Comparison of ENCODE assay signal across 9 cellular contexts in the genomic region with DNA sequence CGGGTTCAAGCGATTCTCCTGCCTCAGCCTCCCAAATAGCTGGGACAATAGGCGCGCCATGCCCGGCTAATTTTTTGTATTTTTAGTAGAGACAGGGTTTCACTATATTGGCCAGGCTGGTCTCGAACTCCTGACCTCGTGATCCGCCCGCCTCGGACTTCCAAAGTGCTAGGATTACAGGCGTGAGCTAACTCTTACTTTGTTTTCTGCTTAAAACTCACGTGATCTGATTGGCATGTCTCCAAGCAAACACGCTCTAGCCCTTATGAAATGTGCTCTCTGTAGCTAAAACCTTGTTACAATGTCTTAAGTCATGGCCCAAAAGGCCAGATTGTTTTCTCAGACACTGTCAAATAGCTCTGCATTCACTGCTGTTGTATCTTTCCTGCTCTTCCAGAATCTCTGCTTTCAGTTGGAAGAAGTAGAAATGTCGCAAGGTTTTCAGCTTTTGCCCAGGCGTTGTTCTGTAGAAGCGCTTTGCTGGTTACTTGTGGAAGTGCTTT. TPM values are rescaled to one million over a fixed set of nuclear protein-coding genes. Genes with fewer than 3 reads are reported as not detected.
A peak's percentile ranks its signal among the peaks of the same experiment; 100 is the strongest.
DNase-seq lines count a peak whose midpoint lies in the region; ATAC-seq and TF ChIP-seq lines count a peak whose summit lies in the region.
"Had no signal": no experiment of that assay in that cellular context is flagged by ENCODE, and none has a peak within 500 bp of the region (broad histone marks: within the 10 kb centered on the region; RNA-seq: fewer than 3 reads in every experiment).

No MANE protein-coding gene starts in this region.

- DNase-seq in AG04450 (ENCODE audit: low read depth, low spot score) = no peak
- no peak for DNase-seq in MG63
- DNase-seq in effector memory CD8-positive, alpha-beta T cell = no peak
- no peak for DNase-seq in natural killer cell treated with Interleukin-12 subunit alpha and Interleukin-12 subunit beta and Interleukin-15 and Interleukin-18, amount 100 ng/mL, for 72 hours (ENCODE audit: low spot score)
- DNase-seq in mesenteric fat pad (ENCODE audit: low spot score) = no peak
- no peak for DNase-seq in H9
- no peak for DNase-seq in stimulated activated naive CD4-positive, alpha-beta T cell (lab: John Stamatoyannopoulos, UW)
- DNase-seq: NCI-H1694 had no signal

- no peaks in the 10 kb centered on the region for H3K36me3 Mint-ChIP-seq in effector memory CD8-positive, alpha-beta T cell (ENCODE audit: insufficient read depth)
- no peaks in the 10 kb centered on the region for H3K36me3 Mint-ChIP-seq in natural killer cell treated with Interleukin-12 subunit alpha and Interleukin-12 subunit beta and Interleukin-15 and Interleukin-18, amount 100 ng/mL, for 72 hours
- H3K36me3 Mint-ChIP-seq in H9 (ENCODE audit: insufficient read depth in 1 of 3, low read depth in 3 of 3) = peaks cover 5 to 11% (median 8%) of the 10 kb centered on the region in 3 experiments; a peak in 5 of 7 replicates

- POLR2A ChIA-PET in AG04450 (lab: Yijun Ruan, JAX) = no interaction called here

- CTCF ChIA-PET in AG04450 (lab: Charles Lee) = no interaction called here

- no peak overlapping the region for H4K5ac ChIP-seq in H9 (ENCODE audit: insufficient read length, low read depth, low read length)

- H3K4me3 Mint-ChIP-seq in effector memory CD8-positive, alpha-beta T cell = peak overlapping the region; percentile 84 to 85
- peak overlapping the region; percentile 93 for H3K4me3 Mint-ChIP-seq in natural killer cell treated with Interleukin-12 subunit alpha and Interleukin-12 subunit beta and Interleukin-15 and Interleukin-18, amount 100 ng/mL, for 72 hours
- H3K4me3 Mint-ChIP-seq in H9 = no peak overlapping the region

- H2AK5ac ChIP-seq in H9 (ENCODE audit: insufficient read length, low read length) = no peak overlapping the region

- H2BK15ac ChIP-seq in H9 (ENCODE audit: low read depth, low read length) = no peak overlapping the region

- H3K23me2 ChIP-seq in H9 (ENCODE audit: insufficient read length, low read depth, low read length, poor library complexity, severe bottlenecking) = no peaks in the 10 kb centered on the region

- no peak overlapping the region for H3K18ac ChIP-seq in H9 (ENCODE audit: insufficient read length, low read depth, low read length)

- no peak overlapping the region for H3K4ac ChIP-seq in H9 (ENCODE audit: low read depth, low read length)

- no peaks in the 10 kb centered on the region for H3K9me3 Mint-ChIP-seq in effector memory CD8-positive, alpha-beta T cell
- H3K9me3 Mint-ChIP-seq in natural killer cell treated with Interleukin-12 subunit alpha and Interleukin-12 subunit beta and Interleukin-15 and Interleukin-18, amount 100 ng/mL, for 72 hours = no peaks in the 10 kb centered on the region
- peaks cover 75 to 78% of the 10 kb centered on the region in 2 experiments for H3K9me3 Mint-ChIP-seq in H9

- WGBS in H9 (ENCODE audit: extremely low coverage, insufficient read length, low lambda C conversion rate) = no CpG with 5 or more reads among the region's 16 CpGs

- no peaks in the 10 kb centered on the region for H3K27me3 Mint-ChIP-seq in effector memory CD8-positive, alpha-beta T cell
- no peaks in the 10 kb centered on the region for H3K27me3 Mint-ChIP-seq in natural killer cell treated with Interleukin-12 subunit alpha and Interleukin-12 subunit beta and Interleukin-15 and Interleukin-18, amount 100 ng/mL, for 72 hours
- H3K27me3 Mint-ChIP-seq in H9 (ENCODE audit: low read depth) = peaks cover 1% of the 10 kb centered on the region; the same call in 1 of the 2 replicates

- H3T11ph ChIP-seq in H9 (ENCODE audit: low read length) = no peak overlapping the region

- H4K91ac ChIP-seq in H9 (ENCODE audit: insufficient read length, low read depth, low read length) = no peak overlapping the region

- no peak overlapping the region for H3K14ac ChIP-seq in H9 (ENCODE audit: insufficient read depth, low read length)

- no peak overlapping the region for H4K8ac ChIP-seq in H9 (replicated peaks; ENCODE audit: insufficient read length, low read depth, low read length)

- H2BK5ac ChIP-seq in H9 (ENCODE audit: insufficient read length, low read length) = no peak overlapping the region

- H3K23ac ChIP-seq in H9 (ENCODE audit: insufficient read length, low read depth, low read length) = no peak overlapping the region

- H3K27ac Mint-ChIP-seq in effector memory CD8-positive, alpha-beta T cell = peak overlapping the region; percentile 81 to 85
- no peak overlapping the region for H3K27ac Mint-ChIP-seq in natural killer cell treated with Interleukin-12 subunit alpha and Interleukin-12 subunit beta and Interleukin-15 and Interleukin-18, amount 100 ng/mL, for 72 hours
- H3K27ac Mint-ChIP-seq in H9 = no peak overlapping the region

- no peak overlapping the region for H3K9ac ChIP-seq in H9 (ENCODE audit: extremely low read depth, insufficient read length, low read length)

- H2AFZ ChIP-seq in H9 (ENCODE audit: low read length) = no peak overlapping the region

- H2BK12ac ChIP-seq in H9 (ENCODE audit: insufficient read length, low read depth, low read length) = no peak overlapping the region

- H3K9me3 ChIP-seq in AG04450 (ENCODE audit: control insufficient read depth, insufficient read depth, low read length) (no peaks in the 10 kb centered on the region), MG63 (no peaks in the 10 kb centered on the region), H9 (ENCODE audit: control insufficient read depth, low read depth, low read length) (peaks cover 10% of the 10 kb centered on the region)

- no peaks in the 10 kb centered on the region for H3K27me3 ChIP-seq in AG04450 (ENCODE audit: control insufficient read depth, insufficient read depth, low read length)
- H3K27me3 ChIP-seq in MG63 = no peaks in the 10 kb centered on the region
- no peaks in the 10 kb centered on the region for H3K27me3 ChIP-seq in H9 (ENCODE audit: insufficient read depth, low read length)

- peaks cover 9 to 10% of the 10 kb centered on the region in 2 donors for H3K4me1 Mint-ChIP-seq in effector memory CD8-positive, alpha-beta T cell (ENCODE audit: low read depth in 2 of 2)
- peaks cover 8 to 13% of the 10 kb centered on the region in 2 donors for H3K4me1 Mint-ChIP-seq in natural killer cell treated with Interleukin-12 subunit alpha and Interleukin-12 subunit beta and Interleukin-15 and Interleukin-18, amount 100 ng/mL, for 72 hours (ENCODE audit: low read depth in 2 of 2)
- peaks cover 6 to 7% of the 10 kb centered on the region in 2 experiments; a peak in 3 of 4 replicates for H3K4me1 Mint-ChIP-seq in H9

- no peak for TF ChIP-seq CTCF in AG04450 (IDR thresholded peaks at IDR 0.05; ENCODE audit: low read depth, low read length)
- no peak for TF ChIP-seq CTCF in H9 (conservative IDR thresholded peaks at IDR 0.05)

- no peak overlapping the region for H2BK120ac ChIP-seq in H9 (ENCODE audit: low read depth, low read length, poor library complexity, severe bottlenecking)

- H4K20me1 ChIP-seq in H9 (ENCODE audit: control insufficient read depth, insufficient read depth, insufficient read length) = no peaks in the 10 kb centered on the region

- H3K4me2 ChIP-seq in H9 (ENCODE audit: insufficient read depth, insufficient read length, low read length) = no peak overlapping the region

- no peaks in the 10 kb centered on the region for H3K4me1 ChIP-seq in H9 (ENCODE audit: insufficient read depth, low read length)

- H3K36me3 ChIP-seq in MG63 = no peaks in the 10 kb centered on the region

- no peak for ATAC-seq in effector memory CD8-positive, alpha-beta T cell (replicated peaks)
- no peak for ATAC-seq in natural killer cell treated with Interleukin-12 subunit alpha and Interleukin-12 subunit beta and Interleukin-15 and Interleukin-18, amount 100 ng/mL, for 72 hours
- no peak for ATAC-seq in HG02938 (IDR thresholded peaks at IDR 0.05; ENCODE audit: unreplicated experiment)

- H3K56ac ChIP-seq in H9 (ENCODE audit: insufficient read length, low read depth, low read length) = no peak overlapping the region

- no peaks in the 10 kb centered on the region for H3K79me2 ChIP-seq in H9 (ENCODE audit: insufficient read depth, low read length)

- H3K27ac ChIP-seq in AG04450 (ENCODE audit: low read depth, low read length) (no peak overlapping the region), H9 (ENCODE audit: insufficient read length, low read depth, low read length) (no peak overlapping the region)

- H3K79me1 ChIP-seq in H9 (ENCODE audit: insufficient read depth, low read depth, low read length, poor library complexity, severe bottlenecking) = no peaks in the 10 kb centered on the region

- H3K4me3 ChIP-seq in AG04450 (ENCODE audit: low read depth, low read length) (peak overlapping the region; percentile 60; the same call in 1 of the 2 replicates), MG63 (peak overlapping the region; percentile 42)

- no peak overlapping the region for H2BK20ac ChIP-seq in H9 (ENCODE audit: low read depth, low read length, poor library complexity, severe bottlenecking)

RNA-seq across cellular contexts. Expression of gene OGT, which starts 39.7 kb away (rescaled TPM):
- 218 and 252 TPM in 2 replicates for polyA plus RNA-seq in AG04450 (2011; rRNA removed)
- 204 and 254 TPM in 2 replicates for polyA minus RNA-seq in AG04450 (2011; rRNA and poly(A)+ RNA removed)
- 47.0 and 68.8 TPM in 2 replicates for total RNA-seq in MG63 (2014; rRNA removed; shearing (Covaris generic); ENCODE audit: low replicate concordance)
- 100 to 1,000 TPM; 309 to 356 TPM for total RNA-seq in natural killer cell treated with Interleukin-12 subunit alpha and Interleukin-12 subunit beta and Interleukin-15 and Interleukin-18, amount 100 ng/mL, for 72 hours
- total RNA-seq in mesenteric fat pad = 99.4 TPM
- 108 and 116 TPM in 2 replicates for total RNA-seq in H9 (2021)

Comparison
In these comparisons a context has a peak if more than half of its experiments do, and no peak if none do; other contexts are left out.
1. H3K27ac Mint-ChIP-seq: peak in effector memory CD8-positive, alpha-beta T cell (2 of 2); none in natural killer cell treated with Interleukin-12 subunit alpha and Interleukin-12 subunit beta and Interleukin-15 and Interleukin-18, amount 100 ng/mL, for 72 hours (0 of 2) and H9 (0 of 3).
2. H3K4me3 Mint-ChIP-seq: peak in effector memory CD8-positive, alpha-beta T cell (2 of 2) and natural killer cell treated with Interleukin-12 subunit alpha and Interleukin-12 subunit beta and Interleukin-15 and Interleukin-18, amount 100 ng/mL, for 72 hours (single experiment); none in H9 (0 of 2).